Comparison of ENCODE assay signal across 23 cellular contexts in the genomic region with DNA sequence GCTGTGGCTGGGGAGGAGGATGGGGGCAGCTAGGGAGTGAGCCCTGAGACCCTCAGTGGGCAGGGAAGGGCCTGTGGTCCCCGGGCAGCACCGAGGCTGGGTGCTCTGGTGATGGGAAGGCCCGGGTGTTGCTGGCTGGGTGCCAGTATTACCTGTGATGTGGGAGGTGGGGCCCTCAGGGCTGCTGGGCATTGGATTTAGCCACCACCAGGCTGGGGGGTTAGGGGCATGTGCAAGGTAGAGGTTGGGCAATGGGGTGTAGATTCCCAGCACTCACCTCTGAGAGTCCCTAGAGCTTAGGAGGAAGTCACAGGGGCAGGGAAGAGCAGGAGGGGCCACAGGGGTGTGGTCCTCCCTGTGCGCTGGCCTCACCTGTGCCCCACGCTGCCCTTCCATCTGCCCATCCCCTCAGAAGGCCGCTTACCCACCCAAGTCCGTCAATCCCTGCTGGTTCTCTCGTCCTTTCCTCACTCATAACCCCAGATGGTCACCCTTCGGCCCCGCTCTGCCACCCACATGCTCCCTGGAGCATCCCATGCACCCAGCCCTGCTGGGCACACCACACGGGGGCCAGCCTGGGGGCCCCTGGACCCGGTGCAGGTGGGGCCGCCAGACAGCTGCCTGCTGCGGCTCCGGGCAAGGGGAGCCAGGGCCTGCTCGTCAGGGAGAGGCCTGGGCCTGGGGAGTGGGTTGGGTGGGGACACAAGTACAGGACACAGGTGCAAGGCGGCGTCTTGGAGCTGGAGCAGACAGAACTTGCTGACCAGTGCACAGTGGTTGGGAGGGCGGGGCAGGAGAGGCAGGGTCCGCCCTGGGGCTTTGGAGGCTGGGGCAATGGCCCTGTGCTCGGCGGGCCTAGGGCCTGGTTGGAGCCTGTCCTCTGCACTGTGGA. TPM values are rescaled to one million over a fixed set of nuclear protein-coding genes. Genes with fewer than 3 reads are reported as not detected.
DNase-seq lines count a peak whose midpoint lies in the region; ATAC-seq and TF ChIP-seq lines count a peak whose summit lies in the region.
"Had no signal": no experiment of that assay in that cellular context is flagged by ENCODE, and none has a peak within 500 bp of the region (broad histone marks: within the 10 kb centered on the region; RNA-seq: fewer than 3 reads in every experiment).

No MANE protein-coding gene starts in this region.

- H3K4me1 Mint-ChIP-seq in activated CD8-positive, alpha-beta T cell treated with anti-CD3 and anti-CD28 coated beads, Interleukin-2, amount 10 ng/mL, durations not matched to agents 7 days and 5 days (ENCODE audit: low read depth) = peaks cover 4% of the 10 kb centered on the region
- peaks cover 11% of the 10 kb centered on the region for H3K4me1 Mint-ChIP-seq in activated CD8-positive, alpha-beta T cell treated with anti-CD3 and anti-CD28 coated beads for 36 hours (ENCODE audit: low read depth)
- H3K4me1 Mint-ChIP-seq in type B pancreatic cell (ENCODE audit: unreplicated experiment) = no peaks in the 10 kb centered on the region

- H3K27me3 ChIP-seq in duodenal mucosa (ENCODE audit: control insufficient read depth in 1 of 2, insufficient read depth in 2 of 2, low read length in 2 of 2) (no peaks in the 10 kb centered on the region), transverse colon (no peaks in the 10 kb centered on the region)
- H3K27me3 ChIP-seq: pancreas, SJSA1 had no signal

- H3K27me3 Mint-ChIP-seq in activated CD8-positive, alpha-beta T cell treated with anti-CD3 and anti-CD28 coated beads, Interleukin-2, amount 10 ng/mL, durations not matched to agents 7 days and 5 days (ENCODE audit: low read depth) = no peaks in the 10 kb centered on the region
- H3K27me3 Mint-ChIP-seq in activated CD8-positive, alpha-beta T cell treated with anti-CD3 and anti-CD28 coated beads for 36 hours = no peaks in the 10 kb centered on the region
- no peaks in the 10 kb centered on the region for H3K27me3 Mint-ChIP-seq in type B pancreatic cell
- H3K27me3 Mint-ChIP-seq: central memory CD8-positive, alpha-beta T cell had no signal

- peaks cover 28% of the 10 kb centered on the region for H3K36me3 Mint-ChIP-seq in activated CD8-positive, alpha-beta T cell treated with anti-CD3 and anti-CD28 coated beads, Interleukin-2, amount 10 ng/mL, durations not matched to agents 7 days and 5 days (ENCODE audit: low read depth)
- H3K36me3 Mint-ChIP-seq in activated CD8-positive, alpha-beta T cell treated with anti-CD3 and anti-CD28 coated beads for 36 hours (ENCODE audit: low read depth) = peaks cover 6% of the 10 kb centered on the region
- H3K36me3 Mint-ChIP-seq in type B pancreatic cell = no peaks in the 10 kb centered on the region

- H3K36me3 ChIP-seq in duodenal mucosa (ENCODE audit: control insufficient read depth in 1 of 2, insufficient read depth in 2 of 2, low read length in 2 of 2) (peaks cover 41 to 61% of the 10 kb centered on the region in 2 donors), mucosa of descending colon (ENCODE audit: low read depth) (no peaks in the 10 kb centered on the region), transverse colon (peaks cover 0 to 32% (median 17%) of the 10 kb centered on the region in 4 donors)

- H3K9me3 Mint-ChIP-seq in activated CD8-positive, alpha-beta T cell treated with anti-CD3 and anti-CD28 coated beads, Interleukin-2, amount 10 ng/mL, durations not matched to agents 7 days and 5 days (ENCODE audit: insufficient read depth) = no peaks in the 10 kb centered on the region
- H3K9me3 Mint-ChIP-seq in activated CD8-positive, alpha-beta T cell treated with anti-CD3 and anti-CD28 coated beads for 36 hours = no peaks in the 10 kb centered on the region
- H3K9me3 Mint-ChIP-seq in type B pancreatic cell = no peaks in the 10 kb centered on the region
- H3K9me3 Mint-ChIP-seq: central memory CD8-positive, alpha-beta T cell; endodermal cell; T-helper 2 cell treated with Interferon-gamma antibody and Interleukin-4, amounts not matched to agents 5 μg/mL and 100 μg/mL, for 36 hours had no signal

- WGBS in transverse colon (ENCODE audit: low coverage in 1 of 2), 2 donors = 56% methylated on average over 22 of the region's 22 CpGs; no CpG with 5 or more reads in 1 of the 2 donors

- peaks cover 45 to 63% of the 10 kb centered on the region in 2 donors for H3K4me1 ChIP-seq in duodenal mucosa (ENCODE audit: control insufficient read depth in 1 of 2, insufficient read depth in 2 of 2, low read length in 2 of 2)
- peaks cover 67% of the 10 kb centered on the region for H3K4me1 ChIP-seq in mucosa of descending colon (ENCODE audit: low read depth)
- peaks cover 22 to 63% (median 56%) of the 10 kb centered on the region in 4 donors for H3K4me1 ChIP-seq in transverse colon
- H3K4me1 ChIP-seq: SJSA1 had no signal

- H3K9me3 ChIP-seq in duodenal mucosa (ENCODE audit: control insufficient read depth in 1 of 2, low read length in 2 of 2) = no peaks in the 10 kb centered on the region
- no peaks in the 10 kb centered on the region for H3K9me3 ChIP-seq in mucosa of descending colon
- no peaks in the 10 kb centered on the region for H3K9me3 ChIP-seq in transverse colon
- H3K9me3 ChIP-seq: pancreas, SJSA1 had no signal

- TF ChIP-seq EP300 in transverse colon (IDR thresholded peaks at IDR 0.05; ENCODE audit: low read depth) = no peak

- peak overlapping the region; percentile 20 to 63 for H3K9ac ChIP-seq in duodenal mucosa (ENCODE audit: low read depth in 1 of 2, low read length in 2 of 2)

- intact Hi-C loops in activated CD8-positive, alpha-beta T cell treated with anti-CD3 and anti-CD28 coated beads for 36 hours (cut with micrococcal nuclease) = no loop called here
- intact Hi-C loops in mucosa of descending colon (cut with DNase I, micrococcal nuclease) = no loop called here
- intact Hi-C loops in transverse colon (cut with DNase I; ENCODE audit: low total_unique reads) = no loop called here

- CTCF ChIA-PET in activated CD8-positive, alpha-beta T cell treated with anti-CD3 and anti-CD28 coated beads, Interleukin-2, amount 10 ng/mL, durations not matched to agents 7 days and 5 days (lab: Charles Lee) = no interaction called here
- CTCF ChIA-PET in activated CD8-positive, alpha-beta T cell treated with anti-CD3 and anti-CD28 coated beads for 36 hours (lab: Charles Lee) = no interaction called here

- POLR2A ChIA-PET in activated CD8-positive, alpha-beta T cell treated with anti-CD3 and anti-CD28 coated beads, Interleukin-2, amount 10 ng/mL, durations not matched to agents 7 days and 5 days (lab: Charles Lee) = interaction anchor here (0.7 kb wide), 1 partner anchor 30 kb away, joined by 3 read pairs; no protein-coding TSS in a partner anchor
- POLR2A ChIA-PET in activated CD8-positive, alpha-beta T cell treated with anti-CD3 and anti-CD28 coated beads for 36 hours (lab: Charles Lee) = no interaction called here

- peak overlapping the region; percentile 46 for H3K27ac Mint-ChIP-seq in activated CD8-positive, alpha-beta T cell treated with anti-CD3 and anti-CD28 coated beads, Interleukin-2, amount 10 ng/mL, durations not matched to agents 7 days and 5 days
- no peak overlapping the region for H3K27ac Mint-ChIP-seq in activated CD8-positive, alpha-beta T cell treated with anti-CD3 and anti-CD28 coated beads for 36 hours
- H3K27ac Mint-ChIP-seq in type B pancreatic cell = no peak overlapping the region
- H3K27ac Mint-ChIP-seq: endodermal cell; T-helper 2 cell treated with Interferon-gamma antibody and Interleukin-4, amounts not matched to agents 5 μg/mL and 100 μg/mL, for 36 hours had no signal

- peak overlapping the region; percentile 19 to 43 for H3K4me3 ChIP-seq in duodenal mucosa (ENCODE audit: low read depth in 1 of 2, low read length in 2 of 2)
- no peak overlapping the region for H3K4me3 ChIP-seq in mucosa of descending colon
- H3K4me3 ChIP-seq in transverse colon = no peak overlapping the region
- H3K4me3 ChIP-seq: pancreas, SJSA1 had no signal

- H3K27ac ChIP-seq in duodenal mucosa (ENCODE audit: low read depth, low read length) (peak overlapping the region; percentile 63), transverse colon (peak overlapping the region; percentile 84 to 93 (median 89))
- H3K27ac ChIP-seq: pancreas, SJSA1 had no signal

- no peak for TF ChIP-seq POLR2A in transverse colon (IDR thresholded peaks at IDR 0.05)

- no peak overlapping the region for H3K4me3 Mint-ChIP-seq in activated CD8-positive, alpha-beta T cell treated with anti-CD3 and anti-CD28 coated beads, Interleukin-2, amount 10 ng/mL, durations not matched to agents 7 days and 5 days
- no peak overlapping the region for H3K4me3 Mint-ChIP-seq in activated CD8-positive, alpha-beta T cell treated with anti-CD3 and anti-CD28 coated beads for 36 hours
- H3K4me3 Mint-ChIP-seq in type B pancreatic cell = no peak overlapping the region
- H3K4me3 Mint-ChIP-seq: central memory CD8-positive, alpha-beta T cell; endodermal cell; T-helper 2 cell treated with Interferon-gamma antibody and Interleukin-4, amounts not matched to agents 5 μg/mL and 100 μg/mL, for 36 hours had no signal

- in situ Hi-C loops in transverse colon (cut with MboI; ENCODE audit: low pct_ligation_motif_present in 1 of 4, low pct_unique_long_range_greater_than_20kb in 1 of 4, low sequenced_read_pairs in 3 of 4) = no loop called here

- no peak for ATAC-seq in activated CD8-positive, alpha-beta T cell treated with anti-CD3 and anti-CD28 coated beads, Interleukin-2, amount 10 ng/mL, durations not matched to agents 7 days and 5 days
- no peak for ATAC-seq in activated CD8-positive, alpha-beta T cell treated with anti-CD3 and anti-CD28 coated beads for 36 hours
- peak; percentile 38 for ATAC-seq in mucosa of descending colon
- ATAC-seq: activated CD4-positive, CD25-positive, alpha-beta regulatory T cell treated with anti-CD3 and anti-CD28 coated beads, Interleukin-2, amount 50 U/mL, for 24 hours; pancreas had no signal

- DNase-seq in activated CD8-positive, alpha-beta T cell treated with anti-CD3 and anti-CD28 coated beads, Interleukin-2, amount 10 ng/mL, durations not matched to agents 7 days and 5 days = no peak
- no peak for DNase-seq in activated CD8-positive, alpha-beta T cell treated with anti-CD3 and anti-CD28 coated beads for 36 hours
- DNase-seq in mucosa of descending colon (peak; percentile 71 to 87 (median 81)), transverse colon (peak; percentile 73), type B pancreatic cell (ENCODE audit: extremely low spot score, unreplicated experiment) (no peak), cerebellum (ENCODE audit: low spot score) (no peak), AG08395 (ENCODE audit: low spot score) (no peak)
- DNase-seq: amygdala; DMS153; endodermal cell; GF-D8; hypothalamus; Kasumi-1; NCI-H1092 treated with DMSO at 0.1 percent for 48 hours; NCI-H526 treated with DMSO at 0.1 percent for 48 hours; OCI-M1; stimulated activated CD4-positive, alpha-beta T cell treated with anti-CD3 and anti-CD28 coated beads, Interleukin-4, amount 100 ng/mL, for 1 hour had no signal

- TF ChIP-seq CTCF in activated CD8-positive, alpha-beta T cell treated with anti-CD3 and anti-CD28 coated beads for 36 hours (IDR thresholded peaks at IDR 0.05) = no peak
- TF ChIP-seq CTCF in mucosa of descending colon (IDR thresholded peaks at IDR 0.05) (no peak), transverse colon (IDR thresholded peaks at IDR 0.05) (no peak), type B pancreatic cell (conservative IDR thresholded peaks at IDR 0.05) (no peak)

RNA-seq across cellular contexts. Expression of a gene that starts 12.5 kb away (rescaled TPM):
- 10 to 100 TPM; 63.6 to 67.0 TPM for total RNA-seq in activated CD8-positive, alpha-beta T cell treated with anti-CD3 and anti-CD28 coated beads, Interleukin-2, amount 10 ng/mL, durations not matched to agents 7 days and 5 days
- 10 to 100 TPM; 36.2 to 37.7 TPM for total RNA-seq in activated CD8-positive, alpha-beta T cell treated with anti-CD3 and anti-CD28 coated beads for 36 hours
- 100 to 1,000 TPM; 156 to 251 (median 192) TPM for total RNA-seq in mucosa of descending colon
- 100 to 1,000 TPM; 121 to 242 (median 185) TPM for total RNA-seq in transverse colon
- 121 and 127 TPM in 2 replicates for total RNA-seq in type B pancreatic cell (ENCODE audit: low replicate concordance)
- 20.9 TPM for total RNA-seq in cerebellum

RNA-seq across cellular contexts. Expression of a gene that starts 32.7 kb away (rescaled TPM):
- total RNA-seq in activated CD8-positive, alpha-beta T cell treated with anti-CD3 and anti-CD28 coated beads, Interleukin-2, amount 10 ng/mL, durations not matched to agents 7 days and 5 days = 100 to 1,000 TPM; 296 to 321 TPM
- total RNA-seq in activated CD8-positive, alpha-beta T cell treated with anti-CD3 and anti-CD28 coated beads for 36 hours = 100 to 1,000 TPM; 304 to 306 TPM
- total RNA-seq in mucosa of descending colon = 100 to 1,000 TPM; 162 to 194 (median 163) TPM
- 100 to 1,000 TPM; 112 to 185 (median 130) TPM for total RNA-seq in transverse colon
- 170 and 232 TPM in 2 replicates for total RNA-seq in type B pancreatic cell (ENCODE audit: low replicate concordance)
- total RNA-seq in cerebellum = 52.6 TPM

RNA-seq across cellular contexts. Expression of a gene that starts 39.5 kb away (rescaled TPM):
- 1 to 10 TPM; 8.7 to 9.4 TPM for total RNA-seq in activated CD8-positive, alpha-beta T cell treated with anti-CD3 and anti-CD28 coated beads, Interleukin-2, amount 10 ng/mL, durations not matched to agents 7 days and 5 days
- total RNA-seq in activated CD8-positive, alpha-beta T cell treated with anti-CD3 and anti-CD28 coated beads for 36 hours = 10 to 100 TPM in 1 of 2 experiments, 1 to 10 TPM in 1; 8.8 to 11.2 TPM
- total RNA-seq in mucosa of descending colon (10 to 100 TPM in 1 of 3 donors, 1 to 10 TPM in 2; 5.5 to 14.8 (median 6.3) TPM), transverse colon (10 to 100 TPM in 2 of 4 donors, 1 to 10 TPM in 2; 3.7 to 15.1 (median 8.4) TPM), type B pancreatic cell (ENCODE audit: low replicate concordance) (16.1 and 18.1 TPM in 2 replicates), cerebellum (6.6 TPM)

RNA-seq across cellular contexts. Expression of a gene that starts 44.1 kb away (rescaled TPM):
- 10 to 100 TPM; 22.7 to 24.4 TPM for total RNA-seq in activated CD8-positive, alpha-beta T cell treated with anti-CD3 and anti-CD28 coated beads, Interleukin-2, amount 10 ng/mL, durations not matched to agents 7 days and 5 days
- total RNA-seq in activated CD8-positive, alpha-beta T cell treated with anti-CD3 and anti-CD28 coated beads for 36 hours = 10 to 100 TPM; 30.4 to 34.5 TPM
- 10 to 100 TPM; 15.2 to 22.5 (median 20.1) TPM for total RNA-seq in mucosa of descending colon
- 10 to 100 TPM in 2 of 4 donors, 1 to 10 TPM in 2; 4.1 to 19.7 (median 10.0) TPM for total RNA-seq in transverse colon
- total RNA-seq in type B pancreatic cell (ENCODE audit: low replicate concordance) = 41.3 and 43.1 TPM in 2 replicates
- total RNA-seq in cerebellum = 6.5 TPM

RNA-seq across cellular contexts. Expression of a gene that starts 46.7 kb away (rescaled TPM):
- 10 to 100 TPM; 30.2 to 32.1 TPM for total RNA-seq in activated CD8-positive, alpha-beta T cell treated with anti-CD3 and anti-CD28 coated beads, Interleukin-2, amount 10 ng/mL, durations not matched to agents 7 days and 5 days
- 10 to 100 TPM; 24.8 to 26.2 TPM for total RNA-seq in activated CD8-positive, alpha-beta T cell treated with anti-CD3 and anti-CD28 coated beads for 36 hours
- total RNA-seq in mucosa of descending colon (10 to 100 TPM; 29.6 to 46.0 (median 31.6) TPM), transverse colon (100 to 1,000 TPM in 1 of 4 donors, 10 to 100 TPM in 3; 15.2 to 154 (median 25.7) TPM), type B pancreatic cell (ENCODE audit: low replicate concordance) (28.5 and 37.4 TPM in 2 replicates), cerebellum (7.8 TPM)

Comparison
In these comparisons a context has a peak if more than half of its experiments do, and no peak if none do; other contexts are left out.
1. DNase-seq: peak in mucosa of descending colon (3 of 3) and transverse colon (single experiment); none in activated CD8-positive, alpha-beta T cell treated with anti-CD3 and anti-CD28 coated beads, Interleukin-2, amount 10 ng/mL, durations not matched to agents 7 days and 5 days (single experiment), activated CD8-positive, alpha-beta T cell treated with anti-CD3 and anti-CD28 coated beads for 36 hours (single experiment), type B pancreatic cell (single experiment), cerebellum (single experiment) and AG08395 (single experiment).
2. H3K4me3 ChIP-seq: peak in duodenal mucosa (2 of 2); none in mucosa of descending colon (single experiment) and transverse colon (0 of 4).